ENCODE assay signal across 38 cellular contexts in genomic region chr10:87557409-87557808, GRCh38.
"Had no signal": no experiment of that assay in that cellular context is flagged by ENCODE, and none has a peak within 500 bp of the region (broad histone marks: within the 10 kb centered on the region; RNA-seq: fewer than 3 reads in every experiment).

No MANE protein-coding gene starts in this region.

- H3K27me3 Mint-ChIP-seq: activated B cell treated with CpG ODN at 0.5 μM for 24 hours; activated naive CD4-positive, alpha-beta T cell treated with anti-CD3 and anti-CD28 coated beads, Interleukin-2, amount 10 ng/mL, durations not matched to agents 7 days and 5 days; activated naive CD4-positive, alpha-beta T cell treated with anti-CD3 and anti-CD28 coated beads, Interleukin-2, amount 50 U/mL, for 24 hours; activated naive CD8-positive, alpha-beta T cell treated with anti-CD3 and anti-CD28 coated beads, Interleukin-2, amount 10 ng/mL, durations not matched to agents 7 days and 5 days; brain had no signal

- H3K4me3 Mint-ChIP-seq: activated B cell treated with CpG ODN at 0.5 μM for 24 hours; activated CD4-positive, alpha-beta memory T cell treated with anti-CD3 and anti-CD28 coated beads for 36 hours; activated CD4-positive, alpha-beta T cell treated with anti-CD3 and anti-CD28 coated beads, Interleukin-2, amount 10 ng/mL, durations not matched to agents 24 days and 14 days; activated CD8-positive, alpha-beta T cell treated with anti-CD3 and anti-CD28 coated beads for 36 hours; activated naive CD4-positive, alpha-beta T cell treated with anti-CD3 and anti-CD28 coated beads, Interleukin-2, amount 10 ng/mL, durations not matched to agents 7 days and 5 days; activated naive CD4-positive, alpha-beta T cell treated with anti-CD3 and anti-CD28 coated beads, Interleukin-2, amount 50 U/mL, for 24 hours; activated naive CD8-positive, alpha-beta T cell; activated naive CD8-positive, alpha-beta T cell treated with anti-CD3 and anti-CD28 coated beads, Interleukin-2, amount 10 ng/mL, durations not matched to agents 7 days and 5 days; activated naive CD8-positive, alpha-beta T cell treated with anti-CD3 and anti-CD28 coated beads, Interleukin-2, amount 50 U/mL, for 24 hours; activated T-cell treated with anti-CD3 and anti-CD28 coated beads, Interleukin-2, amount 50 U/mL, for 4 hours; activated T-cell treated with anti-CD3 and anti-CD28 coated beads, Interleukin-2, amount 50 U/mL, for 72 hours; activated T-helper 1 cell treated with anti-CD3 and anti-CD28 coated beads, Interleukin-12 subunit alpha, Interleukin-12 subunit beta, Interleukin-2, Interleukin-4 antibody, amounts not matched to agents 30 ng/mL and 10 ng/mL and 1 ng/mL, durations not matched to agents 14 hours and 24 hours and 36 hours; activated T-helper 17 cell treated with anti-CD3 and anti-CD28 coated beads, Interleukin-2, amount 50 U/mL, for 72 hours; brain; central memory CD8-positive, alpha-beta T cell; T-helper 1 cell treated with Interleukin-12 subunit alpha and Interleukin-12 subunit beta and Interleukin-4 antibody, amounts not matched to agents 30 μg/mL and 1 μg/mL, for 36 hours; T-helper 2 cell treated with Interferon-gamma antibody and Interleukin-4, amounts not matched to agents 5 μg/mL and 100 μg/mL, for 36 hours had no signal

- FAIRE-seq: bronchial epithelial cell, TTC549 had no signal

- H3K27ac ChIP-seq: ascending aorta, cardiac muscle cell, VCaP had no signal

- H3K9me3 ChIP-seq: ascending aorta had no signal

- ATAC-seq: activated CD8-positive, alpha-beta T cell treated with anti-CD3 and anti-CD28 coated beads for 36 hours; activated naive CD8-positive, alpha-beta T cell treated with anti-CD3 and anti-CD28 coated beads, Interleukin-2, amount 50 U/mL, for 24 hours; activated T-cell treated with anti-CD3 and anti-CD28 coated beads, Interleukin-2, amount 50 U/mL, for 4 hours; activated T-cell treated with anti-CD3 and anti-CD28 coated beads, Interleukin-2, amount 50 U/mL, for 72 hours; activated T-helper 17 cell treated with anti-CD3 and anti-CD28 coated beads, Interleukin-2, amount 50 U/mL, for 72 hours had no signal

- H3K4me1 ChIP-seq: ascending aorta had no signal

- H3K4me3 ChIP-seq: ascending aorta, cardiac muscle cell had no signal

- H3K27me3 ChIP-seq: ascending aorta, cardiac muscle cell had no signal

- H3K4me1 Mint-ChIP-seq: activated B cell treated with CpG ODN at 0.5 μM for 24 hours; activated CD4-positive, alpha-beta T cell treated with anti-CD3 and anti-CD28 coated beads, Interleukin-2, amount 10 ng/mL, durations not matched to agents 24 days and 14 days; activated naive CD4-positive, alpha-beta T cell treated with anti-CD3 and anti-CD28 coated beads, Interleukin-2, amount 10 ng/mL, durations not matched to agents 7 days and 5 days; activated naive CD4-positive, alpha-beta T cell treated with anti-CD3 and anti-CD28 coated beads, Interleukin-2, amount 50 U/mL, for 24 hours; activated naive CD8-positive, alpha-beta T cell treated with anti-CD3 and anti-CD28 coated beads, Interleukin-2, amount 10 ng/mL, durations not matched to agents 7 days and 5 days; activated T-helper 17 cell treated with anti-CD3 and anti-CD28 coated beads, Interleukin-2, amount 50 U/mL, for 72 hours; brain; central memory CD8-positive, alpha-beta T cell had no signal

- H3K27ac Mint-ChIP-seq: activated B cell treated with CpG ODN at 0.5 μM for 24 hours; activated CD4-positive, alpha-beta memory T cell treated with anti-CD3 and anti-CD28 coated beads for 36 hours; activated CD4-positive, alpha-beta T cell treated with anti-CD3 and anti-CD28 coated beads, Interleukin-2, amount 10 ng/mL, durations not matched to agents 24 days and 14 days; activated CD8-positive, alpha-beta T cell treated with anti-CD3 and anti-CD28 coated beads for 36 hours; activated naive CD4-positive, alpha-beta T cell treated with anti-CD3 and anti-CD28 coated beads, Interleukin-2, amount 10 ng/mL, durations not matched to agents 7 days and 5 days; activated naive CD4-positive, alpha-beta T cell treated with anti-CD3 and anti-CD28 coated beads, Interleukin-2, amount 50 U/mL, for 24 hours; activated naive CD8-positive, alpha-beta T cell; activated naive CD8-positive, alpha-beta T cell treated with anti-CD3 and anti-CD28 coated beads, Interleukin-2, amount 10 ng/mL, durations not matched to agents 7 days and 5 days; activated naive CD8-positive, alpha-beta T cell treated with anti-CD3 and anti-CD28 coated beads, Interleukin-2, amount 50 U/mL, for 24 hours; activated T-cell treated with anti-CD3 and anti-CD28 coated beads, Interleukin-2, amount 50 U/mL, for 72 hours; activated T-helper 1 cell treated with anti-CD3 and anti-CD28 coated beads, Interleukin-12 subunit alpha, Interleukin-12 subunit beta, Interleukin-2, Interleukin-4 antibody, amounts not matched to agents 30 ng/mL and 10 ng/mL and 1 ng/mL, durations not matched to agents 14 hours and 24 hours and 36 hours; activated T-helper 17 cell treated with anti-CD3 and anti-CD28 coated beads, Interleukin-2, amount 50 U/mL, for 72 hours; brain; T-helper 1 cell treated with Interleukin-12 subunit alpha and Interleukin-12 subunit beta and Interleukin-4 antibody, amounts not matched to agents 30 μg/mL and 1 μg/mL, for 36 hours; T-helper 2 cell treated with Interferon-gamma antibody and Interleukin-4, amounts not matched to agents 5 μg/mL and 100 μg/mL, for 36 hours had no signal

- H3K9me3 Mint-ChIP-seq: activated naive CD4-positive, alpha-beta T cell treated with anti-CD3 and anti-CD28 coated beads, Interleukin-2, amount 10 ng/mL, durations not matched to agents 7 days and 5 days; activated naive CD8-positive, alpha-beta T cell treated with anti-CD3 and anti-CD28 coated beads, Interleukin-2, amount 10 ng/mL, durations not matched to agents 7 days and 5 days; T-helper 1 cell treated with Interleukin-12 subunit alpha and Interleukin-12 subunit beta and Interleukin-4 antibody, amounts not matched to agents 30 μg/mL and 1 μg/mL, for 36 hours; T-helper 2 cell treated with Interferon-gamma antibody and Interleukin-4, amounts not matched to agents 5 μg/mL and 100 μg/mL, for 36 hours had no signal

- DNase-seq: activated B cell treated with CpG ODN at 0.5 μM for 24 hours; activated CD4-positive, alpha-beta memory T cell treated with anti-CD3 and anti-CD28 coated beads for 36 hours; activated CD4-positive, alpha-beta T cell treated with anti-CD3 and anti-CD28 coated beads for 4 hours; activated CD4-positive, alpha-beta T cell treated with anti-CD3 and anti-CD28 coated beads, Interleukin-2, amount 10 ng/mL, durations not matched to agents 24 days and 14 days; activated CD4-positive, alpha-beta T cell treated with anti-CD3 and anti-CD28 coated beads, Interleukin-2, amount 50 U/mL, for 1 hour; activated CD4-positive, alpha-beta T cell treated with anti-CD3 and anti-CD28 coated beads, Interleukin-2, amount 50 U/mL, for 4 hours; activated CD4-positive, CD25-positive, alpha-beta regulatory T cell treated with anti-CD3 and anti-CD28 coated beads, Interleukin-2, amount 50 U/mL, for 72 hours; activated CD8-positive, alpha-beta memory T cell treated with anti-CD3 and anti-CD28 coated beads, Interleukin-2, amount 50 U/mL, for 4 hours; activated CD8-positive, alpha-beta T cell treated with anti-CD3 and anti-CD28 coated beads for 36 hours; activated gamma-delta T cell; activated naive CD4-positive, alpha-beta T cell treated with anti-CD3 and anti-CD28 coated beads, Interleukin-2, amount 10 ng/mL, durations not matched to agents 7 days and 5 days; activated naive CD4-positive, alpha-beta T cell treated with Interleukin-2 at 50 U/mL for 16 hours; activated naive CD8-positive, alpha-beta T cell treated with anti-CD3 and anti-CD28 coated beads, Interleukin-2, amount 10 ng/mL, durations not matched to agents 7 days and 5 days; activated naive CD8-positive, alpha-beta T cell treated with anti-CD3 and anti-CD28 coated beads, Interleukin-2, amount 50 U/mL, for 24 hours; activated T-cell treated with anti-CD3 and anti-CD28 coated beads for 4 hours; activated T-cell treated with anti-CD3 and anti-CD28 coated beads, Interleukin-2, amount 50 U/mL, for 1 hour; activated T-cell treated with anti-CD3 and anti-CD28 coated beads, Interleukin-2, amount 50 U/mL, for 4 hours; activated T-cell treated with anti-CD3 and anti-CD28 coated beads, Interleukin-2, amount 50 U/mL, for 72 hours; amygdala; anterior cingulate cortex; caudate nucleus; cerebellar nuclear complex; T-helper 1 cell; T-helper 2 cell; T-helper 9 cell had no signal
